Comparison of ENCODE assay signal across 8 cellular contexts in genomic region chr1:43274125-43274803, GRCh38. TPM values are rescaled to one million over a fixed set of nuclear protein-coding genes. Genes with fewer than 3 reads are reported as not detected.
DNase-seq lines count a peak whose midpoint lies in the region; ATAC-seq and TF ChIP-seq lines count a peak whose summit lies in the region.

No MANE protein-coding gene starts in this region.

- no peak overlapping the region for H4K8ac ChIP-seq in mesendoderm (ENCODE audit: low read depth, low read length)

- H3K36me3 ChIP-seq in SK-N-SH (replicated peaks in 1 of 2; ENCODE audit: control insufficient read depth in 1 of 2, insufficient read depth in 2 of 2, low read length in 1 of 2) (no peaks in the 10 kb centered on the region), brain microvascular endothelial cell (replicated peaks) (no peaks in the 10 kb centered on the region), mesendoderm (ENCODE audit: control insufficient read depth, insufficient read depth, low read length) (no peaks in the 10 kb centered on the region)

- H3K79me1 ChIP-seq in mesendoderm (ENCODE audit: low read length): no peaks in the 10 kb centered on the region

- no peaks in the 10 kb centered on the region for H3K9me2 ChIP-seq in SK-N-SH

- in situ Hi-C loops in brain microvascular endothelial cell (cut with HindIII; ENCODE audit: low pct_ligation_motif_present, low sequenced_read_pairs): no loop called here

- TF ChIP-seq RAD21 in SK-N-SH (IDR thresholded peaks at IDR 0.05; ENCODE audit: low read length): no peak

- no peak overlapping the region for H3K4me3 Mint-ChIP-seq in progenitor cell of endocrine pancreas (ENCODE audit: low read depth)

- no peak overlapping the region for H2BK15ac ChIP-seq in mesendoderm (replicated peaks; ENCODE audit: low read depth)

- POLR2A ChIA-PET in SK-N-SH (lab: Yijun Ruan, JAX): no interaction called here

- H3K27me3 ChIP-seq in SK-N-SH (ENCODE audit: insufficient read depth): peaks cover 11% of the 10 kb centered on the region; the same call in 1 of the 2 replicates
- no peaks in the 10 kb centered on the region for H3K27me3 ChIP-seq in brain microvascular endothelial cell (replicated peaks)
- H3K27me3 ChIP-seq in mesendoderm (ENCODE audit: insufficient read depth, low read length, poor library complexity): no peaks in the 10 kb centered on the region

- H3K27ac ChIP-seq in SK-N-SH (ENCODE audit: low read depth in 2 of 2, low read length in 1 of 2): no peak overlapping the region
- H3K27ac ChIP-seq in brain microvascular endothelial cell: no peak overlapping the region
- H3K27ac ChIP-seq in mesendoderm (ENCODE audit: low read depth, low read length): no peak overlapping the region

- no peak overlapping the region for H3K9ac ChIP-seq in SK-N-SH
- H3K9ac ChIP-seq in mesendoderm (ENCODE audit: low read length): no peak overlapping the region

- H3K27ac Mint-ChIP-seq in progenitor cell of endocrine pancreas: no peak overlapping the region

- H3K4me1 ChIP-seq in SK-N-SH (ENCODE audit: control insufficient read depth in 1 of 2, insufficient read depth in 2 of 2, low read depth in 1 of 2, low read length in 1 of 2) (no peaks in the 10 kb centered on the region; a peak in 1 of 4 replicates), mesendoderm (ENCODE audit: control insufficient read depth, low read depth, low read length) (peaks cover 6% of the 10 kb centered on the region)

- H3K36me3 Mint-ChIP-seq in progenitor cell of endocrine pancreas (ENCODE audit: insufficient read depth): peaks cover 9% of the 10 kb centered on the region

- H4K20me1 ChIP-seq in SK-N-SH (ENCODE audit: insufficient read depth): no peaks in the 10 kb centered on the region

- H2BK5ac ChIP-seq in mesendoderm (ENCODE audit: low read length): no peak overlapping the region

- H3K4me2 ChIP-seq in SK-N-SH (no peak overlapping the region), mesendoderm (ENCODE audit: low read length) (no peak overlapping the region)

- H3K4ac ChIP-seq in mesendoderm (ENCODE audit: low read depth, low read length): no peak overlapping the region

- peak overlapping the region; percentile 56 for H3K56ac ChIP-seq in mesendoderm (ENCODE audit: low read length)

- 39% methylated on average over 8 of the region's 11 CpGs for WGBS in SK-N-SH (ENCODE audit: low lambda C conversion rate)
- no CpG with 5 or more reads among the region's 11 CpGs for WGBS in mesendoderm (ENCODE audit: extremely low coverage, insufficient coverage, low lambda C conversion rate)

- H3K18ac ChIP-seq in mesendoderm (ENCODE audit: low read length): no peak overlapping the region

- TF ChIP-seq CTCF in SK-N-SH (IDR thresholded peaks at IDR 0.05): no peak
- TF ChIP-seq CTCF in brain microvascular endothelial cell (IDR thresholded peaks at IDR 0.05; ENCODE audit: low read depth, low read length, missing control alignments): no peak
- TF ChIP-seq CTCF in progenitor cell of endocrine pancreas (IDR thresholded peaks at IDR 0.05; ENCODE audit: unreplicated experiment): no peak

- CTCF ChIA-PET in SK-N-SH (lab: Yijun Ruan, JAX): no interaction called here

- H3K79me2 ChIP-seq in SK-N-SH (ENCODE audit: insufficient read depth): no peaks in the 10 kb centered on the region
- no peaks in the 10 kb centered on the region for H3K79me2 ChIP-seq in mesendoderm (ENCODE audit: control insufficient read depth, insufficient read depth, low read length)

- ATAC-seq in SK-N-SH treated with all-trans-retinoic acid at 6 μM for 48 hours (no peak), HG02571 (IDR thresholded peaks at IDR 0.05; ENCODE audit: unreplicated experiment) (no peak)

- no peak overlapping the region for H3K4me3 ChIP-seq in SK-N-SH (ENCODE audit: low read depth in 2 of 2, low read length in 1 of 2)
- no peak overlapping the region for H3K4me3 ChIP-seq in brain microvascular endothelial cell (ENCODE audit: low read depth, low read length)
- H3K4me3 ChIP-seq in mesendoderm (ENCODE audit: low read length): no peak overlapping the region

- no peaks in the 10 kb centered on the region for H3K27me3 Mint-ChIP-seq in progenitor cell of endocrine pancreas

- H4K5ac ChIP-seq in mesendoderm (ENCODE audit: low read length): peak overlapping the region; percentile 81

- no peak overlapping the region for H3K23ac ChIP-seq in mesendoderm (ENCODE audit: low read length)

- no peaks in the 10 kb centered on the region for H3K9me3 ChIP-seq in SK-N-SH

- H2AFZ ChIP-seq in SK-N-SH (ENCODE audit: low read depth): peak overlapping the region; percentile 51; the same call in 1 of the 2 replicates

- H2AK5ac ChIP-seq in mesendoderm (ENCODE audit: low read length): peak overlapping the region; percentile 69

- H3K9me3 Mint-ChIP-seq in progenitor cell of endocrine pancreas (ENCODE audit: low read depth): no peaks in the 10 kb centered on the region

- no peak for TF ChIP-seq EP300 in SK-N-SH (IDR thresholded peaks at IDR 0.05; ENCODE audit: borderline replicate concordance in 1 of 2, low read depth in 1 of 2, low read length in 1 of 2)

- no peak overlapping the region for H2BK120ac ChIP-seq in mesendoderm (ENCODE audit: low read depth, low read length)

- peaks cover 54% of the 10 kb centered on the region for H3K4me1 Mint-ChIP-seq in progenitor cell of endocrine pancreas (ENCODE audit: low read depth)

- H3F3A ChIP-seq in SK-N-SH (replicated peaks; ENCODE audit: insufficient read depth): no peaks in the 10 kb centered on the region

- DNase-seq in SK-N-SH (no peak), RKO (ENCODE audit: low spot score) (peak; percentile 60), brain microvascular endothelial cell (peak; percentile 9), mesendoderm (peak; percentile 79), progenitor cell of endocrine pancreas (ENCODE audit: low spot score, unreplicated experiment) (no peak)
- DNase-seq in effector CD4-positive, alpha-beta T cell: no peak

TF ChIP-seq in SK-N-SH, 30 proteins besides CTCF, POLR2A, EP300 and RAD21:
- 0 out of 2 replicates have a peak, but pooled peaks have one; percentile 15 for TF ChIP-seq GABPA (IDR thresholded peaks at IDR 0.05; ENCODE audit: low read depth)
- TF ChIP-seq IRF3 (IDR thresholded peaks at IDR 0.05; ENCODE audit: low read depth, low read length): no peak

TF ChIP-seq in SK-N-SH treated with all-trans-retinoic acid at 6 μM for 48 hours, 23 proteins besides CTCF, POLR2A, EP300 and RAD21 (continues in another document):
- TF ChIP-seq ZC3H10 (CRISPR knock-in tag; IDR thresholded peaks at IDR 0.05): no peak
- TF ChIP-seq ZFP3 (CRISPR knock-in tag; IDR thresholded peaks at IDR 0.05): no peak
- TF ChIP-seq PATZ1 (CRISPR knock-in tag; IDR thresholded peaks at IDR 0.05; ENCODE audit: borderline replicate concordance): no peak
- no peak for TF ChIP-seq BACH2 (CRISPR knock-in tag; IDR thresholded peaks at IDR 0.05; ENCODE audit: borderline replicate concordance)
- no peak for TF ChIP-seq ZNF8 (CRISPR knock-in tag; IDR thresholded peaks at IDR 0.05)
- TF ChIP-seq CSRNP3 (CRISPR knock-in tag; IDR thresholded peaks at IDR 0.05): no peak
- TF ChIP-seq TCF4 (CRISPR knock-in tag; IDR thresholded peaks at IDR 0.05; ENCODE audit: borderline replicate concordance): no peak
- no peak for TF ChIP-seq OSR1 (CRISPR knock-in tag; IDR thresholded peaks at IDR 0.05)

RNA-seq across cellular contexts. Expression of gene TMEM125, which starts 4.5 kb away (rescaled TPM):
- not detected in 2 replicates for polyA plus RNA-seq in SK-N-SH (2012; rRNA removed)
- not detected in 2 replicates for polyA plus RNA-seq in SK-N-SH (2012; cell fraction: cytosol; rRNA removed)
- not detected in 2 replicates for polyA plus RNA-seq in SK-N-SH (2012; cell fraction: nucleus; rRNA removed)
- polyA plus RNA-seq in mesendoderm (2013, experiment 1 of 2): 10.8 TPM
- 8.4 TPM for polyA plus RNA-seq in mesendoderm (2013, experiment 2 of 2)
- 38.7 and 41.1 TPM in 2 replicates for total RNA-seq in progenitor cell of endocrine pancreas

RNA-seq across cellular contexts. Expression of gene C1orf210, which starts 11.1 kb away (rescaled TPM):
- polyA plus RNA-seq in SK-N-SH (2012; rRNA removed): not detected in 2 replicates
- not detected in 2 replicates for polyA plus RNA-seq in SK-N-SH (2012; cell fraction: cytosol; rRNA removed)
- not detected in 2 replicates for polyA plus RNA-seq in SK-N-SH (2012; cell fraction: nucleus; rRNA removed)
- 5.0 TPM for polyA plus RNA-seq in mesendoderm (2013, experiment 1 of 2)
- polyA plus RNA-seq in mesendoderm (2013, experiment 2 of 2): 4.9 TPM
- total RNA-seq in progenitor cell of endocrine pancreas: 31.4 and 34.3 TPM in 2 replicates

RNA-seq across cellular contexts. Expression of gene TIE1, which starts 26.5 kb away (rescaled TPM):
- 0.81 and 1.6 TPM in 2 replicates for polyA plus RNA-seq in SK-N-SH (2012; rRNA removed)
- 0.89 and 1.5 TPM in 2 replicates for polyA plus RNA-seq in SK-N-SH (2012; cell fraction: cytosol; rRNA removed)
- 1.6 and 2.4 TPM in 2 replicates for polyA plus RNA-seq in SK-N-SH (2012; cell fraction: nucleus; rRNA removed)
- polyA plus RNA-seq in mesendoderm (2013, experiment 1 of 2): 1.3 TPM
- 2.1 TPM for polyA plus RNA-seq in mesendoderm (2013, experiment 2 of 2)
- 0.53 and 1.2 TPM in 2 replicates for total RNA-seq in progenitor cell of endocrine pancreas

Comparison
In these comparisons a context has a peak if more than half of its experiments do, and no peak if none do; other contexts are left out.
1. DNase-seq: peak in RKO (single experiment), brain microvascular endothelial cell (single experiment) and mesendoderm (single experiment); none in SK-N-SH (single experiment), progenitor cell of endocrine pancreas (single experiment) and effector CD4-positive, alpha-beta T cell (single experiment).